12 cellular contexts compared by ENCODE assay signal in genomic region chr5:80216096-80216495, GRCh38. TPM values are rescaled to one million over a fixed set of nuclear protein-coding genes. Genes with fewer than 3 reads are reported as not detected.
A peak's percentile ranks its signal among the peaks of the same experiment; 100 is the strongest.
DNase-seq lines count a peak whose midpoint lies in the region; ATAC-seq and TF ChIP-seq lines count a peak whose summit lies in the region.
"Had no signal": no experiment of that assay in that cellular context is flagged by ENCODE, and none has a peak within 500 bp of the region (broad histone marks: within the 10 kb centered on the region; RNA-seq: fewer than 3 reads in every experiment).

No MANE protein-coding gene starts in this region.

- H3K36me3 ChIP-seq in CD8-positive, alpha-beta memory T cell (ENCODE audit: insufficient read depth, low read length) = no peaks in the 10 kb centered on the region
- H3K36me3 ChIP-seq in OCI-LY1 (ENCODE audit: insufficient read depth, low read length) = peaks cover 23% of the 10 kb centered on the region
- H3K36me3 ChIP-seq in osteoblast (ENCODE audit: insufficient read depth, low read length) = no peaks in the 10 kb centered on the region
- no peaks in the 10 kb centered on the region for H3K36me3 ChIP-seq in mesendoderm (ENCODE audit: control insufficient read depth, insufficient read depth, low read length)
- H3K36me3 ChIP-seq: HAP-1 had no signal

- no peak for DNase-seq in CD8-positive, alpha-beta memory T cell
- DNase-seq in dorsolateral prefrontal cortex (no peak), osteoblast (ENCODE audit: insufficient read length, low spot score, missing footprints) (no peak), mesendoderm (no peak)
- DNase-seq in stimulated activated CD8-positive, alpha-beta memory T cell treated with anti-CD3 and anti-CD28 coated beads, Interleukin-4, amount 100 ng/mL, for 48 hours = no peak
- DNase-seq: anterior cingulate cortex; effector CD4-positive, alpha-beta T cell; NCI-H2227 treated with DMSO at 0.1 percent for 48 hours; stimulated activated CD4-positive, alpha-beta T cell treated with anti-CD3 and anti-CD28 coated beads, Interleukin-2, amount 100 ng/mL, for 48 hours had no signal

- no peak overlapping the region for H4K8ac ChIP-seq in mesendoderm (ENCODE audit: low read depth, low read length)

- no peak overlapping the region for H2BK5ac ChIP-seq in mesendoderm (ENCODE audit: low read length)

- H4K20me1 ChIP-seq in OCI-LY1 (ENCODE audit: insufficient read depth, low read length) (no peaks in the 10 kb centered on the region), osteoblast (ENCODE audit: insufficient read depth, low read length) (peaks cover 16% of the 10 kb centered on the region)

- H3K36me3 Mint-ChIP-seq in CD8-positive, alpha-beta memory T cell = peaks cover 0 to 28% (median 9%) of the 10 kb centered on the region in 3 donors

- H2AK5ac ChIP-seq in mesendoderm (ENCODE audit: low read length) = no peak overlapping the region

- H2BK15ac ChIP-seq in mesendoderm (replicated peaks; ENCODE audit: low read depth) = no peak overlapping the region

- no peak overlapping the region for H3K4me3 ChIP-seq in CD8-positive, alpha-beta memory T cell (ENCODE audit: low read length)
- peak overlapping the region; percentile 10 for H3K4me3 ChIP-seq in OCI-LY1 (ENCODE audit: low read depth, low read length, poor library complexity, severe bottlenecking)
- peak overlapping the region in 14 of 59 donors; percentile 4 to 51 (median 28) for H3K4me3 ChIP-seq in dorsolateral prefrontal cortex
- no peak overlapping the region for H3K4me3 ChIP-seq in osteoblast (ENCODE audit: insufficient read depth, low read length)
- no peak overlapping the region for H3K4me3 ChIP-seq in mesendoderm (ENCODE audit: low read length)
- H3K4me3 ChIP-seq: HAP-1 had no signal

- peaks cover 77% of the 10 kb centered on the region for H3K79me2 ChIP-seq in OCI-LY1 (ENCODE audit: insufficient read depth, low read length)
- H3K79me2 ChIP-seq in osteoblast (ENCODE audit: insufficient read depth, low read length) = peaks cover 82% of the 10 kb centered on the region
- H3K79me2 ChIP-seq in mesendoderm (ENCODE audit: control insufficient read depth, insufficient read depth, low read length) = peaks cover 40% of the 10 kb centered on the region

- H3K4me2 ChIP-seq in OCI-LY1 (ENCODE audit: low read length) (peak overlapping the region; percentile 53), osteoblast (ENCODE audit: insufficient read depth, low read length) (peak overlapping the region; percentile 27), mesendoderm (ENCODE audit: low read length) (no peak overlapping the region)

- H3K4ac ChIP-seq in mesendoderm (ENCODE audit: low read depth, low read length) = no peak overlapping the region

- H3K9me2 ChIP-seq in OCI-LY1 (ENCODE audit: low read depth, low read length) = no peaks in the 10 kb centered on the region

- no peak overlapping the region for H3K23ac ChIP-seq in mesendoderm (ENCODE audit: low read length)

- H2AFZ ChIP-seq in OCI-LY1 (ENCODE audit: low read length) (no peak overlapping the region), osteoblast (ENCODE audit: low read length) (no peak overlapping the region)

- no peaks in the 10 kb centered on the region for H3K27me3 ChIP-seq in CD8-positive, alpha-beta memory T cell (ENCODE audit: insufficient read depth, low read length, poor library complexity, severe bottlenecking)
- no peaks in the 10 kb centered on the region for H3K27me3 ChIP-seq in OCI-LY1 (ENCODE audit: insufficient read depth, low read length)
- no peaks in the 10 kb centered on the region for H3K27me3 ChIP-seq in dorsolateral prefrontal cortex
- no peaks in the 10 kb centered on the region for H3K27me3 ChIP-seq in osteoblast (ENCODE audit: insufficient read depth, low read length)
- H3K27me3 ChIP-seq in mesendoderm (ENCODE audit: insufficient read depth, low read length, poor library complexity) = no peaks in the 10 kb centered on the region

- H3K4me1 Mint-ChIP-seq in CD8-positive, alpha-beta memory T cell = peaks cover 78 to 97% (median 96%) of the 10 kb centered on the region in 3 donors

- no peaks in the 10 kb centered on the region for H3K9me3 Mint-ChIP-seq in CD8-positive, alpha-beta memory T cell

- intact Hi-C loops in dorsolateral prefrontal cortex (cut with DNase I) = loop anchor here (2.0 to 5.0 kb wide), 2 partner anchors 39 to 41 kb away; partner anchors contain the start of gene SERINC5 (in 1 of the 2)

- no peak overlapping the region for H2BK120ac ChIP-seq in mesendoderm (ENCODE audit: low read depth, low read length)

- peaks cover 95% of the 10 kb centered on the region for H3K4me1 ChIP-seq in CD8-positive, alpha-beta memory T cell (ENCODE audit: insufficient read depth, low read length)
- H3K4me1 ChIP-seq in OCI-LY1 (ENCODE audit: insufficient read depth, low read length, severe bottlenecking) = peaks cover 99% of the 10 kb centered on the region
- peaks cover 4% of the 10 kb centered on the region for H3K4me1 ChIP-seq in osteoblast (ENCODE audit: insufficient read depth, low read length)
- no peaks in the 10 kb centered on the region for H3K4me1 ChIP-seq in mesendoderm (ENCODE audit: control insufficient read depth, low read depth, low read length)
- H3K4me1 ChIP-seq: HAP-1 had no signal

- no peaks in the 10 kb centered on the region for H3K27me3 Mint-ChIP-seq in CD8-positive, alpha-beta memory T cell

- no CpG with 5 or more reads among the region's 8 CpGs for WGBS in mesendoderm (ENCODE audit: extremely low coverage, insufficient coverage, low lambda C conversion rate)

- H4K5ac ChIP-seq in mesendoderm (ENCODE audit: low read length) = no peak overlapping the region

- CTCF ChIA-PET in CD8-positive, alpha-beta memory T cell (lab: Charles Lee) = interaction anchor here (0.9 to 1.7 kb wide), 4 partner anchors 20 to 91 kb away, joined by 3 to 5 read pairs (median 4); no protein-coding TSS in a partner anchor

- H3K27ac ChIP-seq in CD8-positive, alpha-beta memory T cell (ENCODE audit: low read depth, low read length) = no peak overlapping the region
- H3K27ac ChIP-seq in OCI-LY1 (ENCODE audit: low read depth, low read length, poor library complexity, severe bottlenecking) (peak overlapping the region; percentile 85), dorsolateral prefrontal cortex (peak overlapping the region in 54 of 59 donors; percentile 3 to 90 (median 74)), osteoblast (ENCODE audit: low read depth, low read length) (no peak overlapping the region), mesendoderm (ENCODE audit: low read depth, low read length) (no peak overlapping the region)

- no peak for ATAC-seq in HG03196 (IDR thresholded peaks at IDR 0.05; ENCODE audit: unreplicated experiment)

- H3K9ac ChIP-seq in OCI-LY1 (ENCODE audit: low read length) (peak overlapping the region; percentile 41), mesendoderm (ENCODE audit: low read length) (no peak overlapping the region)

- peaks cover 15% of the 10 kb centered on the region for H3K79me1 ChIP-seq in mesendoderm (ENCODE audit: low read length)

- TF ChIP-seq CTCF in OCI-LY1 (IDR thresholded peaks at IDR 0.05; ENCODE audit: low read length) (no peak), dorsolateral prefrontal cortex (IDR thresholded peaks at IDR 0.05 in 54 of 56, conservative IDR thresholded peaks at IDR 0.05 in 2 of 56; ENCODE audit: low read depth in 1 of 56, partially characterized antibody in 56 of 56) (peak in 1 of 56 donors; percentile 13), osteoblast (IDR thresholded peaks at IDR 0.05; ENCODE audit: extremely low read depth, low read depth, low read length) (no peak)

- H3K4me3 Mint-ChIP-seq in CD8-positive, alpha-beta memory T cell = peak overlapping the region in 6 of 7 donors; percentile 49 to 89 (median 77)

- POLR2A ChIA-PET in CD8-positive, alpha-beta memory T cell (lab: Charles Lee) = interaction anchor here (1.2 to 4.8 kb wide), 2 partner anchors 12 to 40 kb away, joined by 3 to 31 read pairs; partner anchors contain the start of gene SERINC5

- H3K27ac Mint-ChIP-seq in CD8-positive, alpha-beta memory T cell = peak overlapping the region; percentile 14 to 95 (median 88)

- H3K9me3 ChIP-seq in CD8-positive, alpha-beta memory T cell (ENCODE audit: low read length) = no peaks in the 10 kb centered on the region
- H3K9me3 ChIP-seq in OCI-LY1 (ENCODE audit: low read length) = no peaks in the 10 kb centered on the region
- no peaks in the 10 kb centered on the region for H3K9me3 ChIP-seq in osteoblast (ENCODE audit: low read depth, low read length)
- H3K9me3 ChIP-seq: HAP-1 had no signal

- H3K18ac ChIP-seq in mesendoderm (ENCODE audit: low read length) = no peak overlapping the region

- H3F3A ChIP-seq in OCI-LY1 (ENCODE audit: insufficient read depth, low read length) = 0 out of 2 replicates have a peak, but pooled peaks cover 4% of the 10 kb centered on the region

- no peak overlapping the region for H3K56ac ChIP-seq in mesendoderm (ENCODE audit: low read length)

RNA-seq across cellular contexts. Expression of gene SERINC5, which starts 39.8 kb away (rescaled TPM):
- 10 to 100 TPM; 32.9 to 33.3 TPM for total RNA-seq in CD8-positive, alpha-beta memory T cell
- polyA plus RNA-seq in CD8-positive, alpha-beta memory T cell = 13.7 TPM
- total RNA-seq in dorsolateral prefrontal cortex = 100 to 1,000 TPM in 2 of 120 experiments, 10 to 100 TPM in 118; 25.0 to 117 (median 44.7) TPM
- 94.3 and 96.3 TPM in 2 replicates for total RNA-seq in osteoblast
- 39.2 TPM for polyA plus RNA-seq in mesendoderm (2013, experiment 1 of 2)
- polyA plus RNA-seq in mesendoderm (2013, experiment 2 of 2) = 42.4 TPM

Comparison
In these comparisons a context has a peak if more than half of its experiments do, and no peak if none do; other contexts are left out.
1. H3K27ac ChIP-seq: peak in OCI-LY1 (single experiment) and dorsolateral prefrontal cortex (54 of 59); none in CD8-positive, alpha-beta memory T cell (single experiment), osteoblast (single experiment) and mesendoderm (single experiment).